Comparison of ENCODE assay signal across 9 cellular contexts in the genomic region with DNA sequence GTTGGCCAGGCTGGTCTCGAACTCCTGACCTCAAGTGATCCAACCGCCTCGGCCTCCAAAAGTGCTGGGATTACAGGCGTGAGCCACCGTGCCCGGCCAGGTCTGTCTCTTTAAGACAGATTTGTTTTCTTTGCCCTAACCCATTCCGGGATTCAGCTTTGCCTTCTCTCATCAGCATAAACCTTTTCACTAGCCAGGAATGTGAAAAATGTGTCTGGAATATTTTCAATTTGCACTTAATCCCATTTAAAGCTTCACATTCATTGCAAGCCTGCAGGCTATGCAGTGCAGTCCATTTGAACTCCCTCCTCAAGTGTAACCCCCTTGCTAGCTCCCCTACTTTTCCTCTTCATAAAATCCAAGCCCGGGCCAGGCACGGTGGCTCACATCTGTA. TPM values are rescaled to one million over a fixed set of nuclear protein-coding genes. Genes with fewer than 3 reads are reported as not detected.
DNase-seq lines count a peak whose midpoint lies in the region; ATAC-seq and TF ChIP-seq lines count a peak whose summit lies in the region.
"Had no signal": no experiment of that assay in that cellular context is flagged by ENCODE, and none has a peak within 500 bp of the region (broad histone marks: within the 10 kb centered on the region; RNA-seq: fewer than 3 reads in every experiment).

No MANE protein-coding gene starts in this region.

- no peaks in the 10 kb centered on the region for H3K9me3 ChIP-seq in HEK293 (ENCODE audit: control insufficient read depth, insufficient read depth, low read depth, low read length)
- H3K9me3 ChIP-seq: sigmoid colon had no signal

- peak overlapping the region; percentile 63 for H3K27ac Mint-ChIP-seq in memory B cell

- peaks cover 1% of the 10 kb centered on the region for H3K36me3 Mint-ChIP-seq in memory B cell

- H3K27ac ChIP-seq in HEK293 (ENCODE audit: extremely low read depth, low read depth, low read length): no peak overlapping the region

- peaks cover 0 to 4% of the 10 kb centered on the region in 2 experiments; a peak in 2 of 3 replicates for H3K36me3 ChIP-seq in HEK293 (ENCODE audit: control insufficient read depth in 2 of 2, insufficient read depth in 1 of 2, low read length in 2 of 2)

- peaks cover 5% of the 10 kb centered on the region for H3K27me3 Mint-ChIP-seq in memory B cell

- H3K4me3 ChIP-seq in AG09309 (ENCODE audit: control insufficient read depth, low read depth, low read length) (no peak overlapping the region), HEK293 (ENCODE audit: low read depth, low read length) (no peak overlapping the region)

- DNase-seq in AG09309 (ENCODE audit: low read depth) (peak; percentile 41), amniotic stem cell (lab: John Stamatoyannopoulos, UW) (peak; percentile 48), memory B cell (ENCODE audit: low spot score in 2 of 2) (no peak), left lobe of liver (ENCODE audit: low spot score) (no peak), NCI-H345 (lab: John Stamatoyannopoulos, UW) (no peak)
- no peak for DNase-seq in stimulated activated CD4-positive, alpha-beta T cell treated with anti-CD3 and anti-CD28 coated beads, Interleukin-4, amount 100 ng/mL, for 1 hour

- TF ChIP-seq CTCF in AG09309 (IDR thresholded peaks at IDR 0.05; ENCODE audit: control insufficient read depth, insufficient read depth, low read depth, low read length, missing control alignments): no peak
- TF ChIP-seq CTCF in HEK293 (tag by site-specific recombination; IDR thresholded peaks at IDR 0.05): no peak

- H3K4me1 ChIP-seq in HEK293 (ENCODE audit: control insufficient read depth, insufficient read depth, low read length): peaks cover 3% of the 10 kb centered on the region; the same call in 1 of the 2 replicates

- no peak for ATAC-seq in memory B cell (ENCODE audit: low read depth)
- ATAC-seq in left lobe of liver: no peak
- ATAC-seq in GM18517 (IDR thresholded peaks at IDR 0.05; ENCODE audit: unreplicated experiment): no peak

- CTCF ChIA-PET in HEK293 (lab: Yijun Ruan, JAX): interaction anchor here (2.9 kb wide), 1 partner anchor 14 kb away, joined by 12 read pairs; no protein-coding TSS in a partner anchor

- peak overlapping the region; percentile 97 for H3K4me3 Mint-ChIP-seq in memory B cell

- POLR2A ChIA-PET in HEK293 (lab: Yijun Ruan, JAX): interaction anchor here (0.7 to 1.2 kb wide), 3 partner anchors 9 to 64 kb away, joined by 4 to 7 read pairs (median 7); partner anchors contain the start of gene ZC3H4

- peaks cover 14% of the 10 kb centered on the region for H3K4me1 Mint-ChIP-seq in memory B cell

- no peaks in the 10 kb centered on the region for H3K9me3 Mint-ChIP-seq in memory B cell

TF ChIP-seq in HEK293, 187 proteins besides CTCF, POLR2A, EP300 and RAD21:
- TF ChIP-seq ZNF202 (tag by site-specific recombination; IDR thresholded peaks at IDR 0.05; ENCODE audit: borderline replicate concordance): no peak
- no peak for TF ChIP-seq ZNF624 (tag by site-specific recombination; IDR thresholded peaks at IDR 0.05)
- TF ChIP-seq, protein P1, sequence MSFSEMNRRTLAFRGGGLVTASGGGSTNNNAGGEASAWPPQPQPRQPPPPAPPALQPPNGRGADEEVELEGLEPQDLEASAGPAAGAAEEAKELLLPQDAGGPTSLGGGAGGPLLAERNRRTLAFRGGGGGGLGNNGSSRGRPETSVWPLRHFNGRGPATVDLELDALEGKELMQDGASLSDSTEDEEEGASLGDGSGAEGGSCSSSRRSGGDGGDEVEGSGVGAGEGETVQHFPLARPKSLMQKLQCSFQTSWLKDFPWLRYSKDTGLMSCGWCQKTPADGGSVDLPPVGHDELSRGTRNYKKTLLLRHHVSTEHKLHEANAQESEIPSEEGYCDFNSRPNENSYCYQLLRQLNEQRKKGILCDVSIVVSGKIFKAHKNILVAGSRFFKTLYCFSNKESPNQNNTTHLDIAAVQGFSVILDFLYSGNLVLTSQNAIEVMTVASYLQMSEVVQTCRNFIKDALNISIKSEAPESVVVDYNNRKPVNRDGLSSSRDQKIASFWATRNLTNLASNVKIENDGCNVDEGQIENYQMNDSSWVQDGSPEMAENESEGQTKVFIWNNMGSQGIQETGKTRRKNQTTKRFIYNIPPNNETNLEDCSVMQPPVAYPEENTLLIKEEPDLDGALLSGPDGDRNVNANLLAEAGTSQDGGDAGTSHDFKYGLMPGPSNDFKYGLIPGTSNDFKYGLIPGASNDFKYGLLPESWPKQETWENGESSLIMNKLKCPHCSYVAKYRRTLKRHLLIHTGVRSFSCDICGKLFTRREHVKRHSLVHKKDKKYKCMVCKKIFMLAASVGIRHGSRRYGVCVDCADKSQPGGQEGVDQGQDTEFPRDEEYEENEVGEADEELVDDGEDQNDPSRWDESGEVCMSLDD (tag by site-specific recombination; IDR thresholded peaks at IDR 0.05): 0 out of 2 replicates have a peak, but pooled peaks have one; percentile 5

RNA-seq across cellular contexts. Expression of gene TMEM160, which starts 0.9 kb away (rescaled TPM):
- total RNA-seq in left lobe of liver: 19.2 TPM

RNA-seq across cellular contexts. Expression of gene NPAS1, which starts 29.7 kb away (rescaled TPM):
- 0.08 TPM for total RNA-seq in left lobe of liver

Comparison
In these comparisons a context has a peak if more than half of its experiments do, and no peak if none do; other contexts are left out.
1. DNase-seq: peak in AG09309 (single experiment) and amniotic stem cell (single experiment); none in memory B cell (0 of 2), stimulated activated CD4-positive, alpha-beta T cell treated with anti-CD3 and anti-CD28 coated beads, Interleukin-4, amount 100 ng/mL, for 1 hour (single experiment), left lobe of liver (single experiment) and NCI-H345 (single experiment).